1 cellular context compared by ENCODE assay signal in the genomic region with DNA sequence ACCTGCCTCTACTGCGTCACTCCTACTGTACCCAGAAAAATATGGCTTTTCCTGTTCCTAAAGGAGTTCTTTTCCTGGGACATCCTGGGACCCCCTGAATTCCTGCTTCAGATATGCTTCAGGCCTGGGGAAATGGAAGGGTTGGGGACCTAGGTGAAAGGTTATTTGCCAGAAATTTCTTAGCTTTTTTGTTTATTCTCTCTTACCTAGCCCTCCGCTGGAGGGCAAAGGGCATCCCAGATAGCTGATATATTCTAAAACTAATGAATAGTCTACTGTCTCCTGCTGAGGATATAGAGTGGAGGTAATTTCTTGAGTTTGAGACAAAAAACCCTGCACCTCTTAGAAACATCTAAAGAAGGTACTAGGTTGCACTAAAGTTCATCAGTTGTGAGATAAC.
TF ChIP-seq lines count a peak whose summit lies in the region.

No MANE protein-coding gene starts in this region.

TF ChIP-seq in GM23338, 12 proteins besides CTCF, POLR2A, EP300 and RAD21 (continued from another document):
- TF ChIP-seq ZNF114 (CRISPR knock-in tag; IDR thresholded peaks at IDR 0.05), result no peak
- TF ChIP-seq EZH2 (IDR thresholded peaks at IDR 0.05; ENCODE audit: low read depth, unreplicated experiment), result no peak
